Comparison of ENCODE assay signal across 8 cellular contexts in genomic region chr10:95741807-95742528, GRCh38. TPM values are rescaled to one million over a fixed set of nuclear protein-coding genes. Genes with fewer than 3 reads are reported as not detected.
DNase-seq lines count a peak whose midpoint lies in the region; ATAC-seq, FAIRE-seq and TF ChIP-seq lines count a peak whose summit lies in the region.

No MANE protein-coding gene starts in this region.

- peaks cover 29% of the 10 kb centered on the region for H3K4me1 ChIP-seq in left ventricle myocardium inferior

- FAIRE-seq in GM12891 (lab: Jason Lieb, UNC), result peak; percentile 94

- DNase-seq in GM12891 (ENCODE audit: insufficient read length, low spot score) (no peak), RKO (ENCODE audit: low spot score) (peak; percentile 40), left ventricle myocardium inferior (no peak), NCI-H2196 (lab: John Stamatoyannopoulos, UW; ENCODE audit: unreplicated experiment) (no peak), retina (no peak)
- DNase-seq in stimulated activated effector memory CD8-positive, alpha-beta T cell treated with anti-CD3 and anti-CD28 coated beads, Interleukin-12 subunit alpha, Interleukin-12 subunit beta, amount 100 ng/mL, for 72 hours (ENCODE audit: low spot score in 2 of 2), result no peak
- no peak for DNase-seq in stimulated activated CD4-positive, alpha-beta T cell treated with anti-CD3 and anti-CD28 coated beads, Interleukin-4, amount 100 ng/mL, for 4 hours

- H3K36me3 Mint-ChIP-seq in stimulated activated effector memory CD8-positive, alpha-beta T cell treated with anti-CD3 and anti-CD28 coated beads, Interleukin-12 subunit alpha, Interleukin-12 subunit beta, amount 100 ng/mL, for 72 hours, result peaks cover 6% of the 10 kb centered on the region

- no peaks in the 10 kb centered on the region for H3K9me3 ChIP-seq in left ventricle myocardium inferior (replicated peaks)

- H3K4me3 ChIP-seq in left ventricle myocardium inferior, result peak overlapping the region; percentile 1

- H3K27ac Mint-ChIP-seq in stimulated activated effector memory CD8-positive, alpha-beta T cell treated with anti-CD3 and anti-CD28 coated beads, Interleukin-12 subunit alpha, Interleukin-12 subunit beta, amount 100 ng/mL, for 72 hours, result peak overlapping the region; percentile 63

- H3K27me3 ChIP-seq in left ventricle myocardium inferior (ENCODE audit: low read depth), result no peaks in the 10 kb centered on the region

- no peaks in the 10 kb centered on the region for H3K36me3 ChIP-seq in left ventricle myocardium inferior

- peaks cover 9% of the 10 kb centered on the region for H3K4me1 Mint-ChIP-seq in stimulated activated effector memory CD8-positive, alpha-beta T cell treated with anti-CD3 and anti-CD28 coated beads, Interleukin-12 subunit alpha, Interleukin-12 subunit beta, amount 100 ng/mL, for 72 hours

- peak overlapping the region; percentile 88 for H3K27ac ChIP-seq in left ventricle myocardium inferior (replicated peaks)

- TF ChIP-seq POLR2A in GM12891 (IDR thresholded peaks at IDR 0.05; ENCODE audit: low read depth, low read length), result peak; percentile 74

- peak; percentile 65 for ATAC-seq in GM21723 (IDR thresholded peaks at IDR 0.05; ENCODE audit: unreplicated experiment)
- ATAC-seq in stimulated activated effector memory CD8-positive, alpha-beta T cell treated with anti-CD3 and anti-CD28 coated beads, Interleukin-12 subunit alpha, Interleukin-12 subunit beta, amount 100 ng/mL, for 72 hours, result peak; percentile 78

- H3K4me3 Mint-ChIP-seq in stimulated activated effector memory CD8-positive, alpha-beta T cell treated with anti-CD3 and anti-CD28 coated beads, Interleukin-12 subunit alpha, Interleukin-12 subunit beta, amount 100 ng/mL, for 72 hours, result peak overlapping the region; percentile 46

- intact Hi-C loops in left ventricle myocardium inferior (cut with micrococcal nuclease), result no loop called here

- peak; percentile 37 for TF ChIP-seq CTCF in left ventricle myocardium inferior (IDR thresholded peaks at IDR 0.05; ENCODE audit: borderline replicate concordance)

- peaks cover 3% of the 10 kb centered on the region for H3K9me3 Mint-ChIP-seq in stimulated activated effector memory CD8-positive, alpha-beta T cell treated with anti-CD3 and anti-CD28 coated beads, Interleukin-12 subunit alpha, Interleukin-12 subunit beta, amount 100 ng/mL, for 72 hours

TF ChIP-seq in GM12891, 5 proteins besides CTCF, POLR2A, EP300 and RAD21:
- TF ChIP-seq PAX5 (IDR thresholded peaks at IDR 0.05; ENCODE audit: insufficient read depth, low read length, severe bottlenecking), result peak; percentile 92
- TF ChIP-seq TAF1 (IDR thresholded peaks at IDR 0.05; ENCODE audit: low read depth, low read length), result peak; percentile 41; the same call in 1 of the 2 replicates
- TF ChIP-seq SPI1 (IDR thresholded peaks at IDR 0.05; ENCODE audit: low read depth, low read length), result 0 out of 2 replicates have a peak, but pooled peaks have one; percentile 17
- TF ChIP-seq POLR2AphosphoS5 (IDR thresholded peaks at IDR 0.05; ENCODE audit: low read depth, low read length), result peak; percentile 60; the same call in 1 of the 2 replicates
- no peak for TF ChIP-seq POU2F2 (IDR thresholded peaks at IDR 0.05; ENCODE audit: low read depth, low read length)

RNA-seq across cellular contexts. Expression of gene ENTPD1, which starts 14.0 kb away (rescaled TPM):
- 201 TPM for polyA plus RNA-seq in GM12891 (2012; ENCODE audit: low read depth, missing spikeins)
- 7.7 TPM for total RNA-seq in left ventricle myocardium inferior

RNA-seq across cellular contexts. Expression of gene TCTN3, which starts 48.2 kb away (rescaled TPM):
- 22.7 TPM for polyA plus RNA-seq in GM12891 (2012; ENCODE audit: low read depth, missing spikeins)
- 11.6 TPM for total RNA-seq in left ventricle myocardium inferior
